9 cellular contexts compared by ENCODE assay signal in the genomic region with DNA sequence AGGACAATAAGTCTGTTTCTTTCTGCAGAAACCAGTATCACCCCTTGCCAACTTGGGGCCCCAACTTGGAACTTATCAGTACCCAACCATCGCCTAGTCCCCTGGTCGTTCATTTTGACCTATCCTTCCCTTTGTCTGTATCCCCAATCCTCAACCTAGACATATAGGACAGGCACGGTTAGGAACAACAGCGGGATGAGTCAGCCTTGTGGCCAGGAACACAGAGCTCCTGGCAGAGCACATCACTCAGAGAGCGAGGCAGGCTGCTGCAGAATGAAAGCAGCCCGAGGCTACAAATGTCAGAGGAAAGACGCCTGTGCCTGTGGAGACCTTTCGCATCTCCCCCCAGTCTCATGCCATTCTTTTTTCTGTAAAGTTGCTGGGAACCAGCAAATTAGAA. TPM values are rescaled to one million over a fixed set of nuclear protein-coding genes. Genes with fewer than 3 reads are reported as not detected.
DNase-seq lines count a peak whose midpoint lies in the region; ATAC-seq and TF ChIP-seq lines count a peak whose summit lies in the region.
"Had no signal": no experiment of that assay in that cellular context is flagged by ENCODE, and none has a peak within 500 bp of the region (broad histone marks: within the 10 kb centered on the region; RNA-seq: fewer than 3 reads in every experiment).

No MANE protein-coding gene starts in this region.

- peaks cover 57% of the 10 kb centered on the region for H3K4me1 ChIP-seq in foreskin keratinocyte

- peak overlapping the region in 1 of 2 donors; percentile 89 for H3K27ac Mint-ChIP-seq in effector memory CD8-positive, alpha-beta T cell

- DNase-seq in EL (peak; percentile 96), SW480 (ENCODE audit: low spot score) (peak; percentile 84), foreskin keratinocyte (peak; percentile 70 to 86), pons (ENCODE audit: low spot score) (peak; percentile 76), omental fat pad (ENCODE audit: low spot score) (no peak)
- DNase-seq in activated CD4-positive, alpha-beta T cell treated with anti-CD3 and anti-CD28 coated beads for 48 hours: no peak
- DNase-seq in activated CD4-positive, alpha-beta T cell treated with anti-CD3 and anti-CD28 coated beads for 1 hour: no peak
- DNase-seq in effector memory CD8-positive, alpha-beta T cell: no peak
- DNase-seq: NCI-H1092 treated with DMSO at 0.1 percent for 48 hours had no signal

- ATAC-seq in foreskin keratinocyte (peak; percentile 90), omental fat pad (ENCODE audit: low FRiP score) (no peak)
- ATAC-seq in effector memory CD8-positive, alpha-beta T cell (replicated peaks): no peak

- H3K27me3 Mint-ChIP-seq in effector memory CD8-positive, alpha-beta T cell: peaks cover 5 to 34% of the 10 kb centered on the region in 2 donors

- H3K4me1 Mint-ChIP-seq in effector memory CD8-positive, alpha-beta T cell (ENCODE audit: low read depth in 2 of 2): peaks cover 21 to 34% of the 10 kb centered on the region in 2 donors

- no peaks in the 10 kb centered on the region for H3K9me3 Mint-ChIP-seq in effector memory CD8-positive, alpha-beta T cell

- H3K4me3 Mint-ChIP-seq in effector memory CD8-positive, alpha-beta T cell: no peak overlapping the region

- TF ChIP-seq CTCF in foreskin keratinocyte (conservative IDR thresholded peaks at IDR 0.05): no peak
- TF ChIP-seq CTCF in omental fat pad (IDR thresholded peaks at IDR 0.05): no peak

- H3K36me3 Mint-ChIP-seq in effector memory CD8-positive, alpha-beta T cell (ENCODE audit: insufficient read depth): no peaks in the 10 kb centered on the region

- H3K27me3 ChIP-seq in foreskin keratinocyte: no peaks in the 10 kb centered on the region

- peak overlapping the region; percentile 30 for H3K27ac ChIP-seq in foreskin keratinocyte

RNA-seq across cellular contexts. Expression of a gene that starts 14.6 kb away (rescaled TPM):
- total RNA-seq in foreskin keratinocyte (271 and 323 TPM in 2 replicates), omental fat pad (10 to 100 TPM; 16.5 to 33.6 (median 21.7) TPM)
- 197 and 257 TPM in 2 replicates for polyA plus RNA-seq in foreskin keratinocyte

Comparison
In these comparisons a context has a peak if more than half of its experiments do, and no peak if none do; other contexts are left out.
1. DNase-seq: peak in EL (single experiment), SW480 (single experiment), foreskin keratinocyte (2 of 2) and pons (single experiment); none in activated CD4-positive, alpha-beta T cell treated with anti-CD3 and anti-CD28 coated beads for 48 hours (single experiment), omental fat pad (single experiment), activated CD4-positive, alpha-beta T cell treated with anti-CD3 and anti-CD28 coated beads for 1 hour (single experiment) and effector memory CD8-positive, alpha-beta T cell (0 of 3).